20 cellular contexts compared by ENCODE assay signal in genomic region chr4:39616651-39617050, GRCh38. TPM values are rescaled to one million over a fixed set of nuclear protein-coding genes. Genes with fewer than 3 reads are reported as not detected.
DNase-seq lines count a peak whose midpoint lies in the region; ATAC-seq, FAIRE-seq and TF ChIP-seq lines count a peak whose summit lies in the region.
"Had no signal": no experiment of that assay in that cellular context is flagged by ENCODE, and none has a peak within 500 bp of the region (broad histone marks: within the 10 kb centered on the region; RNA-seq: fewer than 3 reads in every experiment).

No MANE protein-coding gene starts in this region.

- ATAC-seq in IMR-90 (ENCODE audit: low read depth): no peak
- ATAC-seq: stimulated activated memory B cell treated with anti-CD40 and anti-IgM and Interleukin-4, amounts not matched to agents 10 μg/mL and 1 μg/mL and 100 μg/mL, for 72 hours; upper lobe of right lung had no signal

- H3K27ac ChIP-seq in IMR-90 (ENCODE audit: insufficient read depth, low read length): no peak overlapping the region
- H3K27ac ChIP-seq: ovary, SJCRH30, upper lobe of right lung had no signal

- H4K8ac ChIP-seq in IMR-90 (ENCODE audit: low read depth in 2 of 2, low read length in 2 of 2): no peak overlapping the region

- POLR2A ChIA-PET in IMR-90 (lab: Charles Lee; ENCODE audit: unreplicated experiment): interaction anchor here (0.6 kb wide), 1 partner anchor 27 kb away, joined by 3 read pairs; no protein-coding TSS in a partner anchor

- no peak overlapping the region; the same call in 1 of the 2 replicates for H2BK120ac ChIP-seq in IMR-90 (ENCODE audit: low read depth, low read length)

- intact Hi-C loops in IMR-90 (cut with micrococcal nuclease): no loop called here

- no CpG with 5 or more reads among the region's 1 CpG for WGBS in IMR-90 (ENCODE audit: extremely low coverage in 2 of 2, insufficient read length in 1 of 2), 2 experiments

- H3K56ac ChIP-seq in IMR-90 (ENCODE audit: extremely low read depth, insufficient read depth, low read length): no peak overlapping the region

- DNase-seq in IMR-90: no peak
- DNase-seq in astrocyte of the cerebellum (ENCODE audit: low read depth): peak; percentile 51
- peak; percentile 47 for DNase-seq in kidney tubule cell (ENCODE audit: low spot score)
- no peak for DNase-seq in cerebellar cortex (ENCODE audit: low spot score)
- DNase-seq in NOMO-1 (lab: John Stamatoyannopoulos, UW; ENCODE audit: unreplicated experiment in 2 of 2): no peak
- DNase-seq in LoVo (ENCODE audit: low spot score): no peak
- DNase-seq in NCI-H1694 (lab: John Stamatoyannopoulos, UW): no peak
- DNase-seq: activated CD4-positive, alpha-beta T cell treated with anti-CD3 and anti-CD28 coated beads, Interleukin-2, amount 50 U/mL, for 1 hour; activated T-cell treated with anti-CD3 and anti-CD28 coated beads for 4 hours; GF-D8; islet precursor cell; midbrain; NCI-H1092 treated with DMSO at 0.1 percent for 48 hours; NCI-H2171 treated with DMSO at 0.1 percent for 48 hours; ovary; SJCRH30; upper lobe of right lung had no signal

- peak; percentile 93 for FAIRE-seq in A204.1 (lab: Jason Lieb, UNC)
- FAIRE-seq: TTC549 had no signal

- no peak overlapping the region for H3K4me2 ChIP-seq in IMR-90 (ENCODE audit: low read depth, low read length)

- no peak overlapping the region for H2AK5ac ChIP-seq in IMR-90 (ENCODE audit: low read depth, low read length)

- CTCF ChIA-PET in IMR-90 (lab: Yijun Ruan, JAX): no interaction called here

- TF ChIP-seq CTCF in IMR-90 (conservative IDR thresholded peaks at IDR 0.05; ENCODE audit: low read depth, low read length) (no peak), astrocyte of the cerebellum (IDR thresholded peaks at IDR 0.05; ENCODE audit: low read depth, low read length, missing control alignments) (no peak)

- H3K4ac ChIP-seq in IMR-90 (ENCODE audit: low read depth, low read length): no peak overlapping the region

- no peak overlapping the region for H3K23ac ChIP-seq in IMR-90 (ENCODE audit: low read depth, low read length)

- no peaks in the 10 kb centered on the region; the same call in 1 of the 2 replicates for H3K36me3 ChIP-seq in IMR-90 (ENCODE audit: control insufficient read depth, insufficient read depth, low read length)
- H3K36me3 ChIP-seq: ovary, SJCRH30, upper lobe of right lung had no signal

- H4K91ac ChIP-seq in IMR-90 (ENCODE audit: insufficient read depth, low read depth, low read length): no peak overlapping the region

- H4K20me1 ChIP-seq in IMR-90 (ENCODE audit: insufficient read depth, low read length): peaks cover 7% of the 10 kb centered on the region

- no peak overlapping the region for H2AFZ ChIP-seq in IMR-90 (replicated peaks; ENCODE audit: low read length, poor library complexity)

- peaks cover 3 to 21% of the 10 kb centered on the region in 2 experiments; a peak in 3 of 4 replicates for H3K79me1 ChIP-seq in IMR-90 (ENCODE audit: low read depth in 1 of 2, low read length in 2 of 2)

- no peak overlapping the region for H4K5ac ChIP-seq in IMR-90 (ENCODE audit: low read depth, low read length)

- no peak overlapping the region for H3K18ac ChIP-seq in IMR-90 (ENCODE audit: low read depth, low read length)

- H3K14ac ChIP-seq in IMR-90 (replicated peaks; ENCODE audit: low read depth, low read length): no peak overlapping the region

- no peak overlapping the region for H2AK9ac ChIP-seq in IMR-90 (replicated peaks; ENCODE audit: low read depth, low read length, poor library complexity)

- H3K4me1 ChIP-seq in IMR-90 (ENCODE audit: control insufficient read depth, insufficient read depth, low read length): peaks cover 15% of the 10 kb centered on the region

- no peak overlapping the region for H2BK15ac ChIP-seq in IMR-90 (ENCODE audit: low read depth, low read length)

- no peak overlapping the region; the same call in 1 of the 2 replicates for H3K9ac ChIP-seq in IMR-90 (ENCODE audit: low read depth, low read length)

- peaks cover 3% of the 10 kb centered on the region; the same call in 1 of the 2 replicates for H3K9me1 ChIP-seq in IMR-90 (ENCODE audit: insufficient read depth, low read length)

- no peak overlapping the region for H3K4me3 ChIP-seq in IMR-90 (ENCODE audit: insufficient read depth, low read depth, low read length)
- H3K4me3 ChIP-seq in astrocyte of the cerebellum (ENCODE audit: low read depth, low read length): no peak overlapping the region
- H3K4me3 ChIP-seq: ovary, SJCRH30, upper lobe of right lung had no signal

- no peak for TF ChIP-seq RAD21 in IMR-90 (IDR thresholded peaks at IDR 0.05; ENCODE audit: low read length)

- no peak overlapping the region for H2BK20ac ChIP-seq in IMR-90 (ENCODE audit: low read depth, low read length)

- H3K27me3 ChIP-seq in IMR-90 (ENCODE audit: control insufficient read depth, insufficient read depth, low read length): no peaks in the 10 kb centered on the region; the same call in 1 of the 2 replicates
- H3K27me3 ChIP-seq: ovary, SJCRH30, upper lobe of right lung had no signal

- no TSS peak for BruUV-seq in IMR-90 (replicated peaks; lab: Mats Ljungman, UMichigan)

- TF ChIP-seq POLR2A in IMR-90 (IDR thresholded peaks at IDR 0.05; ENCODE audit: low read depth, low read length): no peak

- peak overlapping the region; percentile 64 for H2BK5ac ChIP-seq in IMR-90 (ENCODE audit: low read depth, low read length, poor library complexity, severe bottlenecking)

- in situ Hi-C loops in IMR-90 (cut with MboI; ENCODE audit: low sequenced_read_pairs): no loop called here
- in situ Hi-C loops in astrocyte of the cerebellum (cut with HindIII; ENCODE audit: low sequenced_read_pairs): no loop called here

- dilution Hi-C loops in IMR-90 (cut with HindIII; ENCODE audit: low sequenced_read_pairs, unreplicated experiment): no loop called here

- no peaks in the 10 kb centered on the region for H3K9me3 ChIP-seq in IMR-90 (ENCODE audit: control insufficient read depth, insufficient read depth, low read length)
- H3K9me3 ChIP-seq: ovary, SJCRH30, upper lobe of right lung had no signal

TF ChIP-seq in IMR-90, 13 proteins besides CTCF, POLR2A, EP300 and RAD21:
- no peak for TF ChIP-seq SMC3 (IDR thresholded peaks at IDR 0.05; ENCODE audit: low read depth, low read length)
- TF ChIP-seq RCOR1 (IDR thresholded peaks at IDR 0.05; ENCODE audit: insufficient replicate concordance, low read length): no peak
- no peak for TF ChIP-seq RFX5 (IDR thresholded peaks at IDR 0.05; ENCODE audit: low read depth, low read length)
- TF ChIP-seq MXI1 (IDR thresholded peaks at IDR 0.05; ENCODE audit: borderline replicate concordance, low read depth, low read length): no peak
- no peak for TF ChIP-seq CHD1 (IDR thresholded peaks at IDR 0.05; ENCODE audit: low read depth, low read length)
- no peak for TF ChIP-seq USF2 (IDR thresholded peaks at IDR 0.05; ENCODE audit: low read depth, low read length)
- no peak for TF ChIP-seq FOS (IDR thresholded peaks at IDR 0.05; ENCODE audit: low read depth, low read length)
- no peak for TF ChIP-seq MAZ (IDR thresholded peaks at IDR 0.05; ENCODE audit: borderline replicate concordance, low read depth, low read length)

RNA-seq across cellular contexts. Expression of gene SMIM14, which starts 22.0 kb away (rescaled TPM):
- 15.6 and 30.8 TPM in 2 replicates for total RNA-seq in IMR-90 (2012; rRNA removed)
- 18.7 and 20.9 TPM in 2 replicates for polyA plus RNA-seq in IMR-90 (2012; rRNA removed)
- 3.0 and 3.8 TPM in 2 replicates for polyA plus RNA-seq in IMR-90 (2012; cell fraction: cytosol; rRNA removed)
- polyA plus RNA-seq in IMR-90 (2012; cell fraction: nucleus; rRNA removed; ENCODE audit: low replicate concordance): 0.45 and 4.4 TPM in 2 replicates

Comparison
In these comparisons a context has a peak if more than half of its experiments do, and no peak if none do; other contexts are left out.
1. DNase-seq: peak in astrocyte of the cerebellum (single experiment) and kidney tubule cell (single experiment); none in IMR-90 (single experiment), cerebellar cortex (single experiment), NOMO-1 (0 of 2), LoVo (single experiment) and NCI-H1694 (single experiment).